Comparison of ENCODE assay signal across 21 cellular contexts in genomic region chr7:69018200-69018599, GRCh38.
A peak's percentile ranks its signal among the peaks of the same experiment; 100 is the strongest.
DNase-seq lines count a peak whose midpoint lies in the region; TF ChIP-seq lines count a peak whose summit lies in the region.
"Had no signal": no experiment of that assay in that cellular context is flagged by ENCODE, and none has a peak within 500 bp of the region (broad histone marks: within the 10 kb centered on the region; RNA-seq: fewer than 3 reads in every experiment).

No MANE protein-coding gene starts in this region.

- H3K4me1 Mint-ChIP-seq in endothelial cell (ENCODE audit: unreplicated experiment) = no peaks in the 10 kb centered on the region
- H3K4me1 Mint-ChIP-seq: mesothelial cell of epicardium had no signal

- no peaks in the 10 kb centered on the region for H3K4me1 ChIP-seq in SJCRH30
- H3K4me1 ChIP-seq: tibial artery had no signal

- no peak overlapping the region for H3K27ac ChIP-seq in SJCRH30
- H3K27ac ChIP-seq: HL-60, tibial artery had no signal

- H3K27me3 ChIP-seq in SJCRH30 = no peaks in the 10 kb centered on the region
- H3K27me3 ChIP-seq: tibial artery had no signal

- H3K4me3 ChIP-seq in retinal pigment epithelial cell (ENCODE audit: low read length) (no peak overlapping the region), SJCRH30 (no peak overlapping the region)
- H3K4me3 ChIP-seq: tibial artery had no signal

- H3K9me3 Mint-ChIP-seq in endothelial cell (ENCODE audit: unreplicated experiment) = peaks cover 40% of the 10 kb centered on the region

- peak overlapping the region; percentile 44 for H3K4me3 Mint-ChIP-seq in endothelial cell (ENCODE audit: unreplicated experiment)
- H3K4me3 Mint-ChIP-seq: CD4-positive, alpha-beta T cell; mesothelial cell of epicardium had no signal

- H3K36me3 Mint-ChIP-seq in endothelial cell (ENCODE audit: low read depth, unreplicated experiment) = peaks cover 8% of the 10 kb centered on the region

- H3K9me3 ChIP-seq in SJCRH30 (replicated peaks) = peaks cover 3% of the 10 kb centered on the region; the same call in 1 of the 2 replicates

- no peak overlapping the region for H3K27ac Mint-ChIP-seq in endothelial cell (ENCODE audit: unreplicated experiment)
- H3K27ac Mint-ChIP-seq: CD4-positive, alpha-beta T cell; mesothelial cell of epicardium had no signal

- no peaks in the 10 kb centered on the region for H3K36me3 ChIP-seq in SJCRH30
- H3K36me3 ChIP-seq: tibial artery had no signal

- peaks cover 1% of the 10 kb centered on the region for H3K27me3 Mint-ChIP-seq in endothelial cell (ENCODE audit: unreplicated experiment)
- H3K27me3 Mint-ChIP-seq: CD4-positive, alpha-beta T cell had no signal

- DNase-seq in NCI-H82 (lab: John Stamatoyannopoulos, UW) (peak; percentile 47), NCI-H82 treated with DMSO at 0.1 percent for 48 hours (lab: John Stamatoyannopoulos, UW; ENCODE audit: unreplicated experiment) (no peak), NCI-H69 (lab: John Stamatoyannopoulos, UW) (peak; percentile 5), endothelial cell (ENCODE audit: low spot score) (no peak), retinal pigment epithelial cell (ENCODE audit: low read depth) (no peak), DMS79 treated with DMSO at 0.1 percent for 48 hours (lab: John Stamatoyannopoulos, UW) (no peak), SJCRH30 (no peak), UCSD-AML1 (lab: John Stamatoyannopoulos, UW; ENCODE audit: unreplicated experiment) (no peak)
- DNase-seq: activated CD4-positive, alpha-beta T cell treated with anti-CD3 and anti-CD28 coated beads, Interleukin-2, amount 50 U/mL, for 1 hour; activated naive CD4-positive, alpha-beta T cell; activated T-cell treated with anti-CD3 and anti-CD28 coated beads for 4 hours; aorta; CD4-positive, alpha-beta T cell; DND-41; hippocampal formation; NCI-H2029; retina; stimulated activated naive CD4-positive, alpha-beta T cell; tibial artery had no signal

- TF ChIP-seq CTCF in endothelial cell (IDR thresholded peaks at IDR 0.05; ENCODE audit: unreplicated experiment) (no peak), retinal pigment epithelial cell (conservative IDR thresholded peaks at IDR 0.05; ENCODE audit: low read depth, low read length) (peak; percentile 40)

Comparison
In these comparisons a context has a peak if more than half of its experiments do, and no peak if none do; other contexts are left out.
1. DNase-seq: peak in NCI-H82 (single experiment) and NCI-H69 (single experiment); none in NCI-H82 treated with DMSO at 0.1 percent for 48 hours (single experiment), endothelial cell (single experiment), retinal pigment epithelial cell (single experiment), DMS79 treated with DMSO at 0.1 percent for 48 hours (single experiment), SJCRH30 (0 of 2) and UCSD-AML1 (single experiment).